ENCODE assay signal across 1 cellular context in the genomic region with DNA sequence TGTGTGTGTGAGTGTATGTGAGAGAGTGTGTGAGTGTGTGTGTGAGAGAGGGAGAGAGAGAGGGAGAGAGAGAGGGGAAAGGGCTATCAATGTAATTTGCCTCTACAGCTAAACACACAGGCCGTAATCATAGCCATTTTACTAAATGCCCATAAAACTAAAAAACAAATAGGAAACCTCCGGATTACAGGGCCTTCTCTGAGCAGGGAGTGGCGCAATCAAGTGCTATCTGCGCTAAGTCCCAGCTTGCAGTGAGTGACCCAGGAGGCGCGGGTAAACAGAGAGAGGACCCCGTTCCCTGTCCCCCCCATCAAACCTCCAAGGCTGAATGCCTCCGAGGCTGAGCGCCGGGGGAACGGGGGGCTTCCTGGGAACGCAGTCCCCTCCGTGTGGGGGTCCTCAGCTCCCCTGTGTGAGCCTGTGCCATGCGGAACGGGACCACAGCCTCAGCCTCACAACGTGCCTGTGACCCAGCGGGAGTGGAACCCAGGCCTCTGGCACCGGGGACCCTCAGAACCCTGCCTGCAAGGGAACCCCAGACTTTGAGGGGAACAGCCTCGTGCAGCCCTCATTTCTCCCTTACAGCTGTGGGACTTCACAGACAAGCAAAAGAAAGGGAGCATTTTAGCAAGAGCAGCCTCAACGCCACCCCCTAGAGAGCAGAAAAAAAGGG.
TF ChIP-seq lines count a peak whose summit lies in the region.

No MANE protein-coding gene starts in this region.

TF ChIP-seq in HepG2, 621 proteins besides CTCF, POLR2A, EP300 and RAD21 (continued from another document and continues in another):
- TF ChIP-seq SP4 (CRISPR knock-in tag; IDR thresholded peaks at IDR 0.05) (0 out of 2 replicates have a peak, but pooled peaks have one; percentile 16), MTF2 (CRISPR knock-in tag; IDR thresholded peaks at IDR 0.05; ENCODE audit: borderline replicate concordance) (0 out of 2 replicates have a peak, but pooled peaks have one; percentile 91), HHEX (CRISPR knock-in tag; IDR thresholded peaks at IDR 0.05) (no peak), ZNF234 (CRISPR knock-in tag; conservative IDR thresholded peaks at IDR 0.05) (no peak), ATAD3A (CRISPR knock-in tag; IDR thresholded peaks at IDR 0.05) (no peak), KAT7 (CRISPR knock-in tag; IDR thresholded peaks at IDR 0.05; ENCODE audit: borderline replicate concordance) (0 out of 2 replicates have a peak, but pooled peaks have one; percentile 39), ZEB1 (IDR thresholded peaks at IDR 0.05; ENCODE audit: insufficient replicate concordance, low read depth) (no peak), KLF11 (CRISPR knock-in tag; IDR thresholded peaks at IDR 0.05) (no peak), ZNF121 (CRISPR knock-in tag; IDR thresholded peaks at IDR 0.05) (no peak), CAMTA2 (CRISPR knock-in tag; IDR thresholded peaks at IDR 0.05; ENCODE audit: borderline replicate concordance) (no peak), ZNF546 (CRISPR knock-in tag; conservative IDR thresholded peaks at IDR 0.05) (no peak; the same call in 1 of the 2 replicates), PHF20 (CRISPR knock-in tag; IDR thresholded peaks at IDR 0.05) (no peak), FOXP1 (IDR thresholded peaks at IDR 0.05) (no peak), FOXP1 (CRISPR knock-in tag; IDR thresholded peaks at IDR 0.05) (peak; percentile 42; the same call in 1 of the 2 replicates), TBL1XR1 (IDR thresholded peaks at IDR 0.05; ENCODE audit: borderline replicate concordance, low read length, partially characterized antibody) (no peak), POLR2AphosphoS2 (IDR thresholded peaks at IDR 0.05; ENCODE audit: low read depth, low read length) (no peak), ZC3H4 (CRISPR knock-in tag; IDR thresholded peaks at IDR 0.05; ENCODE audit: borderline replicate concordance) (no peak), ZNF670 (CRISPR knock-in tag; IDR thresholded peaks at IDR 0.05; ENCODE audit: borderline replicate concordance) (0 out of 2 replicates have a peak, but pooled peaks have one; percentile 12), PAF1 (CRISPR knock-in tag; IDR thresholded peaks at IDR 0.05) (no peak), TCF12 (IDR thresholded peaks at IDR 0.05) (no peak), TCF12 (CRISPR knock-in tag; IDR thresholded peaks at IDR 0.05) (no peak), CCDC6 (CRISPR knock-in tag; IDR thresholded peaks at IDR 0.05) (no peak), ZKSCAN1 (IDR thresholded peaks at IDR 0.05; ENCODE audit: low read length) (no peak), PHF8 (CRISPR knock-in tag; IDR thresholded peaks at IDR 0.05) (0 out of 2 replicates have a peak, but pooled peaks have one; percentile 8), ZNF205 (CRISPR knock-in tag; IDR thresholded peaks at IDR 0.05) (peak; percentile 10; the same call in 1 of the 2 replicates), CREB1 (IDR thresholded peaks at IDR 0.05) (no peak), CREB1 (CRISPR knock-in tag; IDR thresholded peaks at IDR 0.05) (no peak), ZSCAN12 (CRISPR knock-in tag; IDR thresholded peaks at IDR 0.05) (no peak), ZNF160 (CRISPR knock-in tag; IDR thresholded peaks at IDR 0.05) (no peak), FLYWCH1 (CRISPR knock-in tag; IDR thresholded peaks at IDR 0.05) (no peak), NCOA1 (CRISPR knock-in tag; IDR thresholded peaks at IDR 0.05) (peak; percentile 67), ZSCAN29 (CRISPR knock-in tag; conservative IDR thresholded peaks at IDR 0.05) (peak; percentile 62; the same call in 1 of the 2 replicates)
- TF ChIP-seq, protein P1, sequence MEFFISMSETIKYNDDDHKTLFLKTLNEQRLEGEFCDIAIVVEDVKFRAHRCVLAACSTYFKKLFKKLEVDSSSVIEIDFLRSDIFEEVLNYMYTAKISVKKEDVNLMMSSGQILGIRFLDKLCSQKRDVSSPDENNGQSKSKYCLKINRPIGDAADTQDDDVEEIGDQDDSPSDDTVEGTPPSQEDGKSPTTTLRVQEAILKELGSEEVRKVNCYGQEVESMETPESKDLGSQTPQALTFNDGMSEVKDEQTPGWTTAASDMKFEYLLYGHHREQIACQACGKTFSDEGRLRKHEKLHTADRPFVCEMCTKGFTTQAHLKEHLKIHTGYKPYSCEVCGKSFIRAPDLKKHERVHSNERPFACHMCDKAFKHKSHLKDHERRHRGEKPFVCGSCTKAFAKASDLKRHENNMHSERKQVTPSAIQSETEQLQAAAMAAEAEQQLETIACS (CRISPR knock-in tag; IDR thresholded peaks at IDR 0.05) = no peak; the same call in 1 of the 2 replicates
- TF ChIP-seq, protein P2, sequence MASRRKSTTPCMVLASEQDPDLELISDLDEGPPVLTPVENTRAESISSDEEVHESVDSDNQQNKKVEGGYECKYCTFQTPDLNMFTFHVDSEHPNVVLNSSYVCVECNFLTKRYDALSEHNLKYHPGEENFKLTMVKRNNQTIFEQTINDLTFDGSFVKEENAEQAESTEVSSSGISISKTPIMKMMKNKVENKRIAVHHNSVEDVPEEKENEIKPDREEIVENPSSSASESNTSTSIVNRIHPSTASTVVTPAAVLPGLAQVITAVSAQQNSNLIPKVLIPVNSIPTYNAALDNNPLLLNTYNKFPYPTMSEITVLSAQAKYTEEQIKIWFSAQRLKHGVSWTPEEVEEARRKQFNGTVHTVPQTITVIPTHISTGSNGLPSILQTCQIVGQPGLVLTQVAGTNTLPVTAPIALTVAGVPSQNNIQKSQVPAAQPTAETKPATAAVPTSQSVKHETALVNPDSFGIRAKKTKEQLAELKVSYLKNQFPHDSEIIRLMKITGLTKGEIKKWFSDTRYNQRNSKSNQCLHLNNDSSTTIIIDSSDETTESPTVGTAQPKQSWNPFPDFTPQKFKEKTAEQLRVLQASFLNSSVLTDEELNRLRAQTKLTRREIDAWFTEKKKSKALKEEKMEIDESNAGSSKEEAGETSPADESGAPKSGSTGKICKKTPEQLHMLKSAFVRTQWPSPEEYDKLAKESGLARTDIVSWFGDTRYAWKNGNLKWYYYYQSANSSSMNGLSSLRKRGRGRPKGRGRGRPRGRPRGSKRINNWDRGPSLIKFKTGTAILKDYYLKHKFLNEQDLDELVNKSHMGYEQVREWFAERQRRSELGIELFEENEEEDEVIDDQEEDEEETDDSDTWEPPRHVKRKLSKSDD (CRISPR knock-in tag; IDR thresholded peaks at IDR 0.05; ENCODE audit: low read depth) = 0 out of 2 replicates have a peak, but pooled peaks have one; percentile 33
- TF ChIP-seq, protein P3, sequence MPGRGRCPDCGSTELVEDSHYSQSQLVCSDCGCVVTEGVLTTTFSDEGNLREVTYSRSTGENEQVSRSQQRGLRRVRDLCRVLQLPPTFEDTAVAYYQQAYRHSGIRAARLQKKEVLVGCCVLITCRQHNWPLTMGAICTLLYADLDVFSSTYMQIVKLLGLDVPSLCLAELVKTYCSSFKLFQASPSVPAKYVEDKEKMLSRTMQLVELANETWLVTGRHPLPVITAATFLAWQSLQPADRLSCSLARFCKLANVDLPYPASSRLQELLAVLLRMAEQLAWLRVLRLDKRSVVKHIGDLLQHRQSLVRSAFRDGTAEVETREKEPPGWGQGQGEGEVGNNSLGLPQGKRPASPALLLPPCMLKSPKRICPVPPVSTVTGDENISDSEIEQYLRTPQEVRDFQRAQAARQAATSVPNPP (CRISPR knock-in tag; IDR thresholded peaks at IDR 0.05) = peak; percentile 29; the same call in 1 of the 2 replicates
- TF ChIP-seq, protein P4, sequence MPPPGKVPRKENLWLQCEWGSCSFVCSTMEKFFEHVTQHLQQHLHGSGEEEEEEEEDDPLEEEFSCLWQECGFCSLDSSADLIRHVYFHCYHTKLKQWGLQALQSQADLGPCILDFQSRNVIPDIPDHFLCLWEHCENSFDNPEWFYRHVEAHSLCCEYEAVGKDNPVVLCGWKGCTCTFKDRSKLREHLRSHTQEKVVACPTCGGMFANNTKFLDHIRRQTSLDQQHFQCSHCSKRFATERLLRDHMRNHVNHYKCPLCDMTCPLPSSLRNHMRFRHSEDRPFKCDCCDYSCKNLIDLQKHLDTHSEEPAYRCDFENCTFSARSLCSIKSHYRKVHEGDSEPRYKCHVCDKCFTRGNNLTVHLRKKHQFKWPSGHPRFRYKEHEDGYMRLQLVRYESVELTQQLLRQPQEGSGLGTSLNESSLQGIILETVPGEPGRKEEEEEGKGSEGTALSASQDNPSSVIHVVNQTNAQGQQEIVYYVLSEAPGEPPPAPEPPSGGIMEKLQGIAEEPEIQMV (CRISPR knock-in tag; IDR thresholded peaks at IDR 0.05; ENCODE audit: low read depth) = 0 out of 2 replicates have a peak, but pooled peaks have one; percentile 6
- TF ChIP-seq, protein P5, sequence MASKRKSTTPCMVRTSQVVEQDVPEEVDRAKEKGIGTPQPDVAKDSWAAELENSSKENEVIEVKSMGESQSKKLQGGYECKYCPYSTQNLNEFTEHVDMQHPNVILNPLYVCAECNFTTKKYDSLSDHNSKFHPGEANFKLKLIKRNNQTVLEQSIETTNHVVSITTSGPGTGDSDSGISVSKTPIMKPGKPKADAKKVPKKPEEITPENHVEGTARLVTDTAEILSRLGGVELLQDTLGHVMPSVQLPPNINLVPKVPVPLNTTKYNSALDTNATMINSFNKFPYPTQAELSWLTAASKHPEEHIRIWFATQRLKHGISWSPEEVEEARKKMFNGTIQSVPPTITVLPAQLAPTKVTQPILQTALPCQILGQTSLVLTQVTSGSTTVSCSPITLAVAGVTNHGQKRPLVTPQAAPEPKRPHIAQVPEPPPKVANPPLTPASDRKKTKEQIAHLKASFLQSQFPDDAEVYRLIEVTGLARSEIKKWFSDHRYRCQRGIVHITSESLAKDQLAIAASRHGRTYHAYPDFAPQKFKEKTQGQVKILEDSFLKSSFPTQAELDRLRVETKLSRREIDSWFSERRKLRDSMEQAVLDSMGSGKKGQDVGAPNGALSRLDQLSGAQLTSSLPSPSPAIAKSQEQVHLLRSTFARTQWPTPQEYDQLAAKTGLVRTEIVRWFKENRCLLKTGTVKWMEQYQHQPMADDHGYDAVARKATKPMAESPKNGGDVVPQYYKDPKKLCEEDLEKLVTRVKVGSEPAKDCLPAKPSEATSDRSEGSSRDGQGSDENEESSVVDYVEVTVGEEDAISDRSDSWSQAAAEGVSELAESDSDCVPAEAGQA (IDR thresholded peaks at IDR 0.05; ENCODE audit: low read depth) = no peak
- TF ChIP-seq, protein P5 (CRISPR knock-in tag; IDR thresholded peaks at IDR 0.05; ENCODE audit: borderline replicate concordance) = no peak
- TF ChIP-seq, protein P6, sequence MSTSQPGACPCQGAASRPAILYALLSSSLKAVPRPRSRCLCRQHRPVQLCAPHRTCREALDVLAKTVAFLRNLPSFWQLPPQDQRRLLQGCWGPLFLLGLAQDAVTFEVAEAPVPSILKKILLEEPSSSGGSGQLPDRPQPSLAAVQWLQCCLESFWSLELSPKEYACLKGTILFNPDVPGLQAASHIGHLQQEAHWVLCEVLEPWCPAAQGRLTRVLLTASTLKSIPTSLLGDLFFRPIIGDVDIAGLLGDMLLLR (CRISPR knock-in tag; IDR thresholded peaks at IDR 0.05) = no peak
- TF ChIP-seq, protein P7, sequence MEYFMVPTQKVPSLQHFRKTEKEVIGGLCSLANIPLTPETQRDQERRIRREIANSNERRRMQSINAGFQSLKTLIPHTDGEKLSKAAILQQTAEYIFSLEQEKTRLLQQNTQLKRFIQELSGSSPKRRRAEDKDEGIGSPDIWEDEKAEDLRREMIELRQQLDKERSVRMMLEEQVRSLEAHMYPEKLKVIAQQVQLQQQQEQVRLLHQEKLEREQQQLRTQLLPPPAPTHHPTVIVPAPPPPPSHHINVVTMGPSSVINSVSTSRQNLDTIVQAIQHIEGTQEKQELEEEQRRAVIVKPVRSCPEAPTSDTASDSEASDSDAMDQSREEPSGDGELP (IDR thresholded peaks at IDR 0.05; ENCODE audit: borderline replicate concordance, low read depth) = no peak
- TF ChIP-seq, protein P8, sequence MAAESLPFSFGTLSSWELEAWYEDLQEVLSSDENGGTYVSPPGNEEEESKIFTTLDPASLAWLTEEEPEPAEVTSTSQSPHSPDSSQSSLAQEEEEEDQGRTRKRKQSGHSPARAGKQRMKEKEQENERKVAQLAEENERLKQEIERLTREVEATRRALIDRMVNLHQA (CRISPR knock-in tag; IDR thresholded peaks at IDR 0.05) = no peak
- TF ChIP-seq, protein P9, sequence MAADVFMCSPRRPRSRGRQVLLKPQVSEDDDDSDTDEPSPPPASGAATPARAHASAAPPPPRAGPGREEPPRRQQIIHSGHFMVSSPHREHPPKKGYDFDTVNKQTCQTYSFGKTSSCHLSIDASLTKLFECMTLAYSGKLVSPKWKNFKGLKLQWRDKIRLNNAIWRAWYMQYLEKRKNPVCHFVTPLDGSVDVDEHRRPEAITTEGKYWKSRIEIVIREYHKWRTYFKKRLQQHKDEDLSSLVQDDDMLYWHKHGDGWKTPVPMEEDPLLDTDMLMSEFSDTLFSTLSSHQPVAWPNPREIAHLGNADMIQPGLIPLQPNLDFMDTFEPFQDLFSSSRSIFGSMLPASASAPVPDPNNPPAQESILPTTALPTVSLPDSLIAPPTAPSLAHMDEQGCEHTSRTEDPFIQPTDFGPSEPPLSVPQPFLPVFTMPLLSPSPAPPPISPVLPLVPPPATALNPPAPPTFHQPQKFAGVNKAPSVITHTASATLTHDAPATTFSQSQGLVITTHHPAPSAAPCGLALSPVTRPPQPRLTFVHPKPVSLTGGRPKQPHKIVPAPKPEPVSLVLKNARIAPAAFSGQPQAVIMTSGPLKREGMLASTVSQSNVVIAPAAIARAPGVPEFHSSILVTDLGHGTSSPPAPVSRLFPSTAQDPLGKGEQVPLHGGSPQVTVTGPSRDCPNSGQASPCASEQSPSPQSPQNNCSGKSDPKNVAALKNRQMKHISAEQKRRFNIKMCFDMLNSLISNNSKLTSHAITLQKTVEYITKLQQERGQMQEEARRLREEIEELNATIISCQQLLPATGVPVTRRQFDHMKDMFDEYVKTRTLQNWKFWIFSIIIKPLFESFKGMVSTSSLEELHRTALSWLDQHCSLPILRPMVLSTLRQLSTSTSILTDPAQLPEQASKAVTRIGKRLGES (CRISPR knock-in tag; IDR thresholded peaks at IDR 0.05; ENCODE audit: borderline replicate concordance) = no peak
- TF ChIP-seq, protein P10, sequence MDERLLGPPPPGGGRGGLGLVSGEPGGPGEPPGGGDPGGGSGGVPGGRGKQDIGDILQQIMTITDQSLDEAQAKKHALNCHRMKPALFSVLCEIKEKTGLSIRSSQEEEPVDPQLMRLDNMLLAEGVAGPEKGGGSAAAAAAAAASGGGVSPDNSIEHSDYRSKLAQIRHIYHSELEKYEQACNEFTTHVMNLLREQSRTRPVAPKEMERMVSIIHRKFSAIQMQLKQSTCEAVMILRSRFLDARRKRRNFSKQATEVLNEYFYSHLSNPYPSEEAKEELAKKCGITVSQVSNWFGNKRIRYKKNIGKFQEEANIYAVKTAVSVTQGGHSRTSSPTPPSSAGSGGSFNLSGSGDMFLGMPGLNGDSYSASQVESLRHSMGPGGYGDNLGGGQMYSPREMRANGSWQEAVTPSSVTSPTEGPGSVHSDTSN (CRISPR knock-in tag; IDR thresholded peaks at IDR 0.05) = no peak
